1 cellular context compared by ENCODE assay signal in genomic region chr19:4985551-4985991, GRCh38.
TF ChIP-seq lines count a peak whose summit lies in the region.

No MANE protein-coding gene starts in this region.

TF ChIP-seq in WTC11, 78 proteins besides CTCF, POLR2A, EP300 and RAD21 (continued from another document):
- no peak for TF ChIP-seq AR (CRISPR knock-in tag; IDR thresholded peaks at IDR 0.05)
- no peak for TF ChIP-seq ZNF121 (CRISPR knock-in tag; IDR thresholded peaks at IDR 0.05)
- TF ChIP-seq IRF1 (CRISPR knock-in tag; IDR thresholded peaks at IDR 0.05): no peak
- TF ChIP-seq MXD4 (CRISPR knock-in tag; IDR thresholded peaks at IDR 0.05; ENCODE audit: borderline replicate concordance): no peak
- TF ChIP-seq STAT6 (CRISPR knock-in tag; conservative IDR thresholded peaks at IDR 0.05; ENCODE audit: low read depth): no peak
- TF ChIP-seq ZSCAN18 (CRISPR knock-in tag; IDR thresholded peaks at IDR 0.05): no peak
- no peak for TF ChIP-seq ZMAT4 (CRISPR knock-in tag; IDR thresholded peaks at IDR 0.05)
